Comparison of ENCODE assay signal across 17 cellular contexts in genomic region chr9:34662544-34663295, GRCh38. TPM values are rescaled to one million over a fixed set of nuclear protein-coding genes. Genes with fewer than 3 reads are reported as not detected.
DNase-seq lines count a peak whose midpoint lies in the region; ATAC-seq and TF ChIP-seq lines count a peak whose summit lies in the region.
"Had no signal": no experiment of that assay in that cellular context is flagged by ENCODE, and none has a peak within 500 bp of the region (broad histone marks: within the 10 kb centered on the region; RNA-seq: fewer than 3 reads in every experiment).

TSS of gene CCL27 (minus strand) at chr9:34662657. CDS start at chr9:34662633, 24 bp downstream.

- peaks cover 2% of the 10 kb centered on the region for H3K36me3 Mint-ChIP-seq in activated naive CD4-positive, alpha-beta T cell treated with anti-CD3 and anti-CD28 coated beads, Interleukin-2, amount 50 U/mL, for 24 hours
- peaks cover 6% of the 10 kb centered on the region for H3K36me3 Mint-ChIP-seq in activated naive CD8-positive, alpha-beta T cell
- H3K36me3 Mint-ChIP-seq: natural killer cell had no signal

- peak within 1 kb of the TSS; percentile 26 for H3K4me3 Mint-ChIP-seq in activated naive CD4-positive, alpha-beta T cell treated with anti-CD3 and anti-CD28 coated beads, Interleukin-2, amount 50 U/mL, for 24 hours
- peak within 1 kb of the TSS; percentile 25 for H3K4me3 Mint-ChIP-seq in activated naive CD8-positive, alpha-beta T cell
- H3K4me3 Mint-ChIP-seq: natural killer cell had no signal

- no peak within 1 kb of the TSS for H3K4me3 ChIP-seq in H7 (ENCODE audit: insufficient read depth, low read depth, low read length)
- H3K4me3 ChIP-seq: K562 had no signal

- no peaks in the 10 kb centered on the region for H3K27me3 ChIP-seq in foreskin keratinocyte
- no peaks in the 10 kb centered on the region for H3K27me3 ChIP-seq in H7 (ENCODE audit: control insufficient read depth, insufficient read depth, low read length)

- no peak for DNase-seq in activated naive CD4-positive, alpha-beta T cell treated with anti-CD3 and anti-CD28 coated beads, Interleukin-2, amount 50 U/mL, for 16 hours
- peak; percentile 46 to 74 for DNase-seq in foreskin keratinocyte
- no peak for DNase-seq in H7
- DNase-seq in medulla oblongata (ENCODE audit: extremely low spot score): no peak
- no peak for DNase-seq in GOT3 (lab: John Stamatoyannopoulos, UW)
- no peak for DNase-seq in H4 (ENCODE audit: low spot score)
- DNase-seq: activated T-cell treated with anti-CD3 and anti-CD28 coated beads for 4 hours, left ventricle myocardium superior, natural killer cell, NCI-H1105 treated with DMSO at 0.1 percent for 48 hours had no signal

- H3K36me3 ChIP-seq in H7 (replicated peaks; ENCODE audit: control insufficient read depth, insufficient read depth, low read length): no peaks in the 10 kb centered on the region; the same call in 1 of the 2 replicates

- H3K9me3 Mint-ChIP-seq in activated naive CD4-positive, alpha-beta T cell treated with anti-CD3 and anti-CD28 coated beads, Interleukin-2, amount 50 U/mL, for 24 hours: no peaks in the 10 kb centered on the region
- no peaks in the 10 kb centered on the region for H3K9me3 Mint-ChIP-seq in activated naive CD8-positive, alpha-beta T cell (ENCODE audit: low read depth)
- H3K9me3 Mint-ChIP-seq: natural killer cell had no signal

- no peak for TF ChIP-seq CTCF in foreskin keratinocyte (conservative IDR thresholded peaks at IDR 0.05)

- peaks cover 23% of the 10 kb centered on the region for H3K4me1 ChIP-seq in foreskin keratinocyte

- H3K27me3 Mint-ChIP-seq in activated naive CD4-positive, alpha-beta T cell treated with anti-CD3 and anti-CD28 coated beads, Interleukin-2, amount 50 U/mL, for 24 hours: no peaks in the 10 kb centered on the region
- no peaks in the 10 kb centered on the region for H3K27me3 Mint-ChIP-seq in activated naive CD8-positive, alpha-beta T cell

- peaks cover 50% of the 10 kb centered on the region for H3K4me1 Mint-ChIP-seq in activated naive CD4-positive, alpha-beta T cell treated with anti-CD3 and anti-CD28 coated beads, Interleukin-2, amount 50 U/mL, for 24 hours
- H3K4me1 Mint-ChIP-seq in activated naive CD8-positive, alpha-beta T cell (ENCODE audit: low read depth): peaks cover 47% of the 10 kb centered on the region

- peak; percentile 14 for ATAC-seq in foreskin keratinocyte
- ATAC-seq: K562, left ventricle myocardium superior, natural killer cell, SK-N-SH treated with all-trans-retinoic acid at 6 μM for 48 hours had no signal

- H3K27ac Mint-ChIP-seq in activated naive CD4-positive, alpha-beta T cell treated with anti-CD3 and anti-CD28 coated beads, Interleukin-2, amount 50 U/mL, for 24 hours: peak within 1 kb of the TSS; percentile 84
- H3K27ac Mint-ChIP-seq in activated naive CD8-positive, alpha-beta T cell: peak within 1 kb of the TSS; percentile 87

- H3K27ac ChIP-seq in foreskin keratinocyte: peak within 1 kb of the TSS; percentile 59
- H3K27ac ChIP-seq: VCaP had no signal

RNA-seq across cellular contexts. Expression of gene CCL27, which starts in this region (rescaled TPM):
- 0.49 and 0.95 TPM in 2 replicates for total RNA-seq in foreskin keratinocyte
- polyA plus RNA-seq in foreskin keratinocyte: 1.2 and 2.5 TPM in 2 replicates
- 0.10 and 0.41 TPM in 2 replicates for total RNA-seq in H7 (2014; rRNA removed; shearing (Covaris generic))
- total RNA-seq in H4 (2014; rRNA removed; shearing (Covaris generic)): not detected in 2 replicates
- total RNA-seq: fibroblast of villous mesenchyme, left ventricle myocardium superior, natural killer cell, renal cortical epithelial cell had no signal

Comparison
In these comparisons a context has a peak if more than half of its experiments do, and no peak if none do; other contexts are left out.
1. DNase-seq: peak in foreskin keratinocyte (2 of 2); none in activated naive CD4-positive, alpha-beta T cell treated with anti-CD3 and anti-CD28 coated beads, Interleukin-2, amount 50 U/mL, for 16 hours (single experiment), H7 (single experiment), medulla oblongata (single experiment), GOT3 (single experiment) and H4 (single experiment).